Comparison of ENCODE assay signal across 9 cellular contexts in the genomic region with DNA sequence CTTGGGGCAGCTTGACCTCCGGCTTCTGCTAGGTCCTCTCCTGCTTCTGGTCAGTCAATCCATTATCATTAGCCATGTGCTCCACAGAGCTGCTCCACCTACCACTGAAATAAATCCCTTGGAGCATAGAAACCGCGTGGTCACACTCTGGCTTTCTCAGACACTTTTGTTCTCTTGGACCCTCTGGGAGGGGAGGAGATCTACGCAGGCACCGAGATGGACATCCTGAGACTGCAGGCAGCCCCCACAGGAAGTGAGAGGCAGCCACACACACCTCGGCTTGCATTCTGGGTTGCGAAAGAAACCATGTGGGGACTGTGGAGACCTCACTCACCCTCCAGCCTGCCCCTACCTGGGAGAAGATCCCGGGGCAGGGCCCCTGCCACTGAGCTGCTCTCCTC.
DNase-seq lines count a peak whose midpoint lies in the region; ATAC-seq and TF ChIP-seq lines count a peak whose summit lies in the region.
"Had no signal": no experiment of that assay in that cellular context is flagged by ENCODE, and none has a peak within 500 bp of the region (broad histone marks: within the 10 kb centered on the region; RNA-seq: fewer than 3 reads in every experiment).

No MANE protein-coding gene starts in this region.

- H3K4me3 ChIP-seq in neuronal stem cell (ENCODE audit: low read length in 2 of 2): no peak overlapping the region

- H2BK5ac ChIP-seq in neuronal stem cell (ENCODE audit: low read length): peak overlapping the region; percentile 18

- H3K4me3 Mint-ChIP-seq in activated T-helper 17 cell treated with anti-CD3 and anti-CD28 coated beads, Interleukin-2, amount 50 U/mL, for 72 hours: peak overlapping the region; percentile 87
- H3K4me3 Mint-ChIP-seq in progenitor cell of endocrine pancreas (ENCODE audit: low read depth): no peak overlapping the region

- peak overlapping the region; percentile 14 for H3K14ac ChIP-seq in neuronal stem cell (ENCODE audit: low read length)

- DNase-seq in neuronal stem cell (ENCODE audit: low spot score) (no peak), GM19240 (ENCODE audit: insufficient read length, low spot score) (no peak), occipital lobe (lab: John Stamatoyannopoulos, UW) (no peak), progenitor cell of endocrine pancreas (ENCODE audit: low spot score, unreplicated experiment) (no peak)
- DNase-seq: NCI-H510A had no signal

- H3K9me3 Mint-ChIP-seq in activated T-helper 17 cell treated with anti-CD3 and anti-CD28 coated beads, Interleukin-2, amount 50 U/mL, for 72 hours: no peaks in the 10 kb centered on the region
- H3K9me3 Mint-ChIP-seq in progenitor cell of endocrine pancreas (ENCODE audit: low read depth): no peaks in the 10 kb centered on the region

- peak overlapping the region; percentile 15 for H3K27ac ChIP-seq in neuronal stem cell (replicated peaks; ENCODE audit: low read length)

- WGBS in neuronal stem cell (ENCODE audit: extremely low coverage in 2 of 2, insufficient read length in 2 of 2, insufficient replicate concordance in 1 of 2), 2 donors: no CpG with 5 or more reads among the region's 8 CpGs

- H3K18ac ChIP-seq in neuronal stem cell (ENCODE audit: low read length): peak overlapping the region; percentile 87

- H3K27ac Mint-ChIP-seq in activated T-helper 17 cell treated with anti-CD3 and anti-CD28 coated beads, Interleukin-2, amount 50 U/mL, for 72 hours: peak overlapping the region; percentile 97
- H3K27ac Mint-ChIP-seq in progenitor cell of endocrine pancreas: no peak overlapping the region

- H3K9ac ChIP-seq in neuronal stem cell (ENCODE audit: low read depth, low read length, poor library complexity): no peak overlapping the region

- H3K36me3 ChIP-seq in neuronal stem cell (replicated peaks in 1 of 2; ENCODE audit: control insufficient read depth in 2 of 2, insufficient read depth in 2 of 2, low read length in 2 of 2): peaks cover 0 to 35% of the 10 kb centered on the region in 2 donors

- H3K4me1 ChIP-seq in neuronal stem cell (ENCODE audit: control insufficient read depth in 2 of 2, insufficient read depth in 1 of 2, low read depth in 1 of 2, low read length in 2 of 2): peaks cover 22 to 25% of the 10 kb centered on the region in 2 donors

- H3K27me3 ChIP-seq in neuronal stem cell (ENCODE audit: control insufficient read depth in 3 of 3, insufficient read depth in 3 of 3, low read depth in 1 of 3, low read length in 3 of 3): no peaks in the 10 kb centered on the region

- H3K4me2 ChIP-seq in neuronal stem cell (ENCODE audit: insufficient read depth, low read length, poor library complexity, severe bottlenecking): no peak overlapping the region

- H3K4me1 Mint-ChIP-seq in activated T-helper 17 cell treated with anti-CD3 and anti-CD28 coated beads, Interleukin-2, amount 50 U/mL, for 72 hours: peaks cover 72% of the 10 kb centered on the region
- peaks cover 13% of the 10 kb centered on the region for H3K4me1 Mint-ChIP-seq in progenitor cell of endocrine pancreas (ENCODE audit: low read depth)

- no peak overlapping the region for H2BK120ac ChIP-seq in neuronal stem cell (ENCODE audit: low read depth, low read length)

- H3K36me3 Mint-ChIP-seq in activated T-helper 17 cell treated with anti-CD3 and anti-CD28 coated beads, Interleukin-2, amount 50 U/mL, for 72 hours (ENCODE audit: low read depth): peaks cover 70% of the 10 kb centered on the region
- H3K36me3 Mint-ChIP-seq in progenitor cell of endocrine pancreas (ENCODE audit: insufficient read depth): no peaks in the 10 kb centered on the region

- H2AK5ac ChIP-seq in neuronal stem cell (ENCODE audit: low read depth, low read length): no peak overlapping the region

- no peak overlapping the region for H2BK12ac ChIP-seq in neuronal stem cell (ENCODE audit: low read length)

- H4K8ac ChIP-seq in neuronal stem cell (ENCODE audit: low read depth, low read length): no peak overlapping the region

- H3K27me3 Mint-ChIP-seq in activated T-helper 17 cell treated with anti-CD3 and anti-CD28 coated beads, Interleukin-2, amount 50 U/mL, for 72 hours: no peaks in the 10 kb centered on the region
- no peaks in the 10 kb centered on the region for H3K27me3 Mint-ChIP-seq in progenitor cell of endocrine pancreas

- H2AFZ ChIP-seq in neuronal stem cell (ENCODE audit: low read length): no peak overlapping the region

- ATAC-seq in GM18909 (IDR thresholded peaks at IDR 0.05; ENCODE audit: poor library complexity, unreplicated experiment): peak; percentile 68
- ATAC-seq in HG03439 (IDR thresholded peaks at IDR 0.05; ENCODE audit: unreplicated experiment): peak; percentile 52
- ATAC-seq in activated T-helper 17 cell treated with anti-CD3 and anti-CD28 coated beads, Interleukin-2, amount 50 U/mL, for 72 hours (replicated peaks): peak; percentile 43
- no peak for ATAC-seq in GM21447 (IDR thresholded peaks at IDR 0.05; ENCODE audit: unreplicated experiment)

- TF ChIP-seq CTCF in progenitor cell of endocrine pancreas (IDR thresholded peaks at IDR 0.05; ENCODE audit: unreplicated experiment): no peak

- no peak overlapping the region for H2BK15ac ChIP-seq in neuronal stem cell (ENCODE audit: low read length)

- H3K4ac ChIP-seq in neuronal stem cell (ENCODE audit: low read length): no peak overlapping the region

- no peak overlapping the region for H3K23ac ChIP-seq in neuronal stem cell (ENCODE audit: low read depth, low read length, poor library complexity)

- H3K9me3 ChIP-seq in neuronal stem cell (replicated peaks in 1 of 2; ENCODE audit: control insufficient read depth in 2 of 2, insufficient read depth in 1 of 2, low read depth in 1 of 2, low read length in 2 of 2): no peaks in the 10 kb centered on the region

- H3K79me1 ChIP-seq in neuronal stem cell (ENCODE audit: low read depth, low read length): no peaks in the 10 kb centered on the region

- no peak overlapping the region for H4K91ac ChIP-seq in neuronal stem cell (ENCODE audit: low read depth, low read length, poor library complexity)
